17 cellular contexts compared by ENCODE assay signal in the genomic region with DNA sequence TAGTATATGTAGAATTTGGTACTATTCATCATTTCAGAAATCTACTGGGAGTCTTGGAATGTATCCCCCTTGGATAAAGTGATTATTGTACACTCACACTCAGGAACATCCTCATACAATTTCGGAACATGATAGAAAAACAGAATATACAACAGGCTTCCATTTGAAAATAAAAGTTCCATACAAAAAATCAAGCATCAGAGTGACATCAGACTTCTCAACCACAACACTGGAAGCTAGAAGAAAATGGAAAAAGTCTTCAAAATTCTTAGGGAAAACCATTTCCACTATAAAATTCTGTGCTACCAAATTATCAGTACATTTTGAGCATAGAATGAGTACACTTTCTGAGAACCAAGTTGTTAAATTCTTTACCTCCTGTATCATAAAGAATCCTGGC. TPM values are rescaled to one million over a fixed set of nuclear protein-coding genes. Genes with fewer than 3 reads are reported as not detected.
"Had no signal": no experiment of that assay in that cellular context is flagged by ENCODE, and none has a peak within 500 bp of the region (broad histone marks: within the 10 kb centered on the region; RNA-seq: fewer than 3 reads in every experiment).

No MANE protein-coding gene starts in this region.

- H3K4me3 ChIP-seq: left ventricle myocardium inferior, tibial nerve, uterus had no signal

- DNase-seq: activated CD4-positive, CD25-positive, alpha-beta regulatory T cell treated with anti-CD3 and anti-CD28 coated beads, Interleukin-2, amount 50 U/mL, for 72 hours; activated effector memory CD4-positive, alpha-beta T cell treated with Interleukin-2 at 50 U/mL for 16 hours; activated T-cell treated with anti-CD3 and anti-CD28 coated beads, Interleukin-2, amount 50 U/mL, for 24 hours; amniotic stem cell; dermis blood vessel endothelial cell; effector memory CD8-positive, alpha-beta T cell; left ventricle myocardium inferior; naive thymus-derived CD8-positive, alpha-beta T cell; retina; stimulated activated CD4-positive, alpha-beta T cell treated with anti-CD3 and anti-CD28 coated beads, Interleukin-2, amount 100 ng/mL, for 48 hours; stimulated activated naive B cell treated with anti-CD40 and anti-IgM and Interleukin-4, amounts not matched to agents 10 μg/mL and 1 μg/mL and 100 μg/mL, for 72 hours; uterus had no signal

RNA-seq across cellular contexts. Expression of gene LYZL1, which starts 8.8 kb away (rescaled TPM):
- total RNA-seq: cerebellum; dermis blood vessel endothelial cell; left ventricle myocardium inferior; mucosa of gallbladder; naive thymus-derived CD8-positive, alpha-beta T cell; skeletal muscle tissue; subcutaneous adipose tissue; tibial nerve; uterus had no signal
